ENCODE assay signal across 8 cellular contexts in genomic region chr12:54417712-54418440, GRCh38. TPM values are rescaled to one million over a fixed set of nuclear protein-coding genes. Genes with fewer than 3 reads are reported as not detected.
DNase-seq lines count a peak whose midpoint lies in the region; ATAC-seq and TF ChIP-seq lines count a peak whose summit lies in the region.

No MANE protein-coding gene starts in this region.

- TF ChIP-seq CTCF in Panc1 (IDR thresholded peaks at IDR 0.05) (no peak), natural killer cell (IDR thresholded peaks at IDR 0.05) (no peak)

- H3K27me3 ChIP-seq in Panc1 (ENCODE audit: control insufficient read depth, insufficient read depth, low read length) (no peaks in the 10 kb centered on the region), ectodermal cell (ENCODE audit: control insufficient read depth, insufficient read depth, low read length, poor library complexity, severe bottlenecking) (no peaks in the 10 kb centered on the region)

- POLR2A ChIA-PET in Panc1 (lab: Charles Lee), result interaction anchor here (0.6 kb wide), 1 partner anchor 73 kb away, joined by 3 read pairs; no protein-coding TSS in a partner anchor

- TSS peak; percentile 64 for BruUV-seq in Panc1 (replicated peaks; lab: Mats Ljungman, UMichigan)

- CTCF ChIA-PET in Panc1 (lab: Charles Lee), result interaction anchor here (0.6 to 3.4 kb wide), 3 partner anchors 9 to 20 kb away, joined by 4 to 19 read pairs (median 10); no protein-coding TSS in a partner anchor

- H3K4me1 ChIP-seq in Panc1 (ENCODE audit: control insufficient read depth, insufficient read depth, low read length) (peaks cover 41% of the 10 kb centered on the region), ectodermal cell (ENCODE audit: control insufficient read depth, insufficient read depth, low read length) (peaks cover 35% of the 10 kb centered on the region)

- H3K36me3 Mint-ChIP-seq in natural killer cell, result no peaks in the 10 kb centered on the region

- H3K27ac ChIP-seq in Panc1 (ENCODE audit: low read length) (peak overlapping the region; percentile 81), ectodermal cell (ENCODE audit: insufficient read depth, low read depth, low read length, poor library complexity, severe bottlenecking) (peak overlapping the region; percentile 16)

- H3K27me3 Mint-ChIP-seq in natural killer cell (ENCODE audit: low read depth in 2 of 2), result no peaks in the 10 kb centered on the region

- DNase-seq in CD1c-positive myeloid dendritic cell (ENCODE audit: extremely low spot score) (peak; percentile 62), Panc1 (ENCODE audit: low read depth, low spot score) (no peak), natural killer cell (peak; percentile 42), NCI-H524 treated with DMSO at 0.1 percent for 48 hours (lab: John Stamatoyannopoulos, UW) (no peak), A172 (ENCODE audit: low spot score) (no peak)

- in situ Hi-C loops in Panc1 (cut with HindIII; ENCODE audit: low pct_unique_long_range_greater_than_20kb, low sequenced_read_pairs), result no loop called here

- H3K4me3 ChIP-seq in Panc1 (ENCODE audit: low read depth in 2 of 2, low read length in 2 of 2) (peak overlapping the region; percentile 71 to 86), ectodermal cell (ENCODE audit: insufficient read depth, low read depth, low read length) (peak overlapping the region; percentile 87)

- ATAC-seq in Panc1 (peak; percentile 42; the same call in 1 of the 2 replicates), natural killer cell (peak; percentile 26 to 36 (median 30)), GM21423 (IDR thresholded peaks at IDR 0.05; ENCODE audit: unreplicated experiment) (no peak), GM21723 (IDR thresholded peaks at IDR 0.05; ENCODE audit: unreplicated experiment) (no peak)

- H3K9me3 Mint-ChIP-seq in natural killer cell, result no peaks in the 10 kb centered on the region

- H3K9me3 ChIP-seq in Panc1 (ENCODE audit: control insufficient read depth, insufficient read depth, low read depth, low read length), result no peaks in the 10 kb centered on the region
- no peaks in the 10 kb centered on the region for H3K9me3 ChIP-seq in ectodermal cell (ENCODE audit: control insufficient read depth, low read length)

- peak overlapping the region; percentile 87 to 91 for H3K27ac Mint-ChIP-seq in natural killer cell

- H3K36me3 ChIP-seq in Panc1 (ENCODE audit: control insufficient read depth, insufficient read depth, low read length), result no peaks in the 10 kb centered on the region; the same call in 1 of the 2 replicates
- H3K36me3 ChIP-seq in ectodermal cell (ENCODE audit: control insufficient read depth, insufficient read depth, low read length), result no peaks in the 10 kb centered on the region

- 6 to 7% methylated on average over 20 to 22 of the region's 25 CpGs for WGBS in ectodermal cell, 2 experiments

- H3K4me3 Mint-ChIP-seq in natural killer cell, result peak overlapping the region; percentile 96

- intact Hi-C loops in Panc1 (cut with micrococcal nuclease; ENCODE audit: unreplicated experiment) (no loop called here), natural killer cell (cut with micrococcal nuclease) (loop anchor here (2.0 kb wide), 1 partner anchor 15 kb away; no protein-coding TSS in a partner anchor)

- H3K4me1 Mint-ChIP-seq in natural killer cell, result peaks cover 60 to 82% of the 10 kb centered on the region in 2 donors

RNA-seq across cellular contexts. Expression of gene ITGA5, which starts 1.2 kb away (rescaled TPM):
- total RNA-seq in Panc1 (2021; ENCODE audit: unreplicated experiment) (75.8 TPM), natural killer cell (100 to 1,000 TPM; 177 to 232 (median 207) TPM)
- 110 TPM for polyA plus RNA-seq in Panc1 (2012; ENCODE audit: insufficient read length)
- 93.8 TPM for polyA plus RNA-seq in ectodermal cell (2013, experiment 1 of 4)
- 102 TPM for polyA plus RNA-seq in ectodermal cell (2013, experiment 2 of 4)
- 70.6 TPM for polyA plus RNA-seq in ectodermal cell (2013, experiment 3 of 4)
- 73.7 TPM for polyA plus RNA-seq in ectodermal cell (2013, experiment 4 of 4)
- total RNA-seq in A172 (2014; rRNA removed; shearing (Covaris generic)), result 215 and 219 TPM in 2 replicates

RNA-seq across cellular contexts. Expression of gene ZNF385A, which starts 33.3 kb away (rescaled TPM):
- total RNA-seq in Panc1 (2021; ENCODE audit: unreplicated experiment) (5.9 TPM), natural killer cell (1 to 10 TPM; 5.4 to 9.8 (median 8.9) TPM)
- polyA plus RNA-seq in Panc1 (2012; ENCODE audit: insufficient read length), result 10.0 TPM
- polyA plus RNA-seq in ectodermal cell (2013, experiment 1 of 4), result 59.3 TPM
- polyA plus RNA-seq in ectodermal cell (2013, experiment 2 of 4), result 54.5 TPM
- polyA plus RNA-seq in ectodermal cell (2013, experiment 3 of 4), result 48.9 TPM
- polyA plus RNA-seq in ectodermal cell (2013, experiment 4 of 4), result 46.6 TPM
- 1.3 and 5.3 TPM in 2 replicates for total RNA-seq in A172 (2014; rRNA removed; shearing (Covaris generic))

RNA-seq across cellular contexts. Expression of gene GPR84, which starts 53.6 kb away (rescaled TPM):
- total RNA-seq in Panc1 (2021; ENCODE audit: unreplicated experiment) (not detected), natural killer cell (1 to 10 TPM in 1 of 3 donors, under 1 TPM in 2; 0.45 to 4.9 (median 0.59) TPM)
- polyA plus RNA-seq in Panc1 (2012; ENCODE audit: insufficient read length), result not detected
- polyA plus RNA-seq in ectodermal cell (2013, experiment 1 of 4), result 0.26 TPM
- 0.12 TPM for polyA plus RNA-seq in ectodermal cell (2013, experiment 2 of 4)
- not detected for polyA plus RNA-seq in ectodermal cell (2013, experiment 3 of 4)
- 0.20 TPM for polyA plus RNA-seq in ectodermal cell (2013, experiment 4 of 4)
- not detected in 2 replicates for total RNA-seq in A172 (2014; rRNA removed; shearing (Covaris generic))

RNA-seq across cellular contexts. Expression of gene GTSF1, which starts 55.5 kb away (rescaled TPM):
- total RNA-seq in Panc1 (2021; ENCODE audit: unreplicated experiment), result 0.49 TPM
- polyA plus RNA-seq in Panc1 (2012; ENCODE audit: insufficient read length), result not detected
- polyA plus RNA-seq in ectodermal cell (2013, experiment 1 of 4), result not detected
- polyA plus RNA-seq in ectodermal cell (2013, experiment 2 of 4), result not detected
- not detected for polyA plus RNA-seq in ectodermal cell (2013, experiment 3 of 4)
- polyA plus RNA-seq in ectodermal cell (2013, experiment 4 of 4), result not detected
- total RNA-seq in natural killer cell, result 1 to 10 TPM; 3.2 to 4.2 (median 4.0) TPM
- not detected in 2 replicates for total RNA-seq in A172 (2014; rRNA removed; shearing (Covaris generic))

Comparison
In these comparisons a context has a peak if more than half of its experiments do, and no peak if none do; other contexts are left out.
1. DNase-seq: peak in CD1c-positive myeloid dendritic cell (single experiment) and natural killer cell (single experiment); none in Panc1 (single experiment), NCI-H524 treated with DMSO at 0.1 percent for 48 hours (single experiment) and A172 (single experiment).
2. ATAC-seq: peak in Panc1 (single experiment) and natural killer cell (3 of 3); none in GM21423 (single experiment) and GM21723 (single experiment).